In genomic region chr2:174339571-174339966, GRCh38 we compare ENCODE assay signal across 2 cellular contexts.
TF ChIP-seq lines count a peak whose summit lies in the region.

No MANE protein-coding gene starts in this region.

TF ChIP-seq in HEK293, 187 proteins besides CTCF, POLR2A, EP300 and RAD21:
- TF ChIP-seq ZNF146 (tag by site-specific recombination; IDR thresholded peaks at IDR 0.05) (no peak), ZNF785 (tag by site-specific recombination; IDR thresholded peaks at IDR 0.05) (no peak), TSHZ1 (tag by site-specific recombination; IDR thresholded peaks at IDR 0.05; ENCODE audit: borderline replicate concordance) (no peak), PRDM1 (tag by site-specific recombination; IDR thresholded peaks at IDR 0.05) (no peak), ZNF677 (tag by site-specific recombination; IDR thresholded peaks at IDR 0.05) (no peak), YY2 (tag by site-specific recombination; IDR thresholded peaks at IDR 0.05) (no peak), ZNF791 (tag by site-specific recombination; IDR thresholded peaks at IDR 0.05) (no peak), ZNF843 (tag by site-specific recombination; IDR thresholded peaks at IDR 0.05) (no peak), ZNF600 (tag by site-specific recombination; IDR thresholded peaks at IDR 0.05) (no peak)
TF ChIP-seq in HEK293: peak in this region for 0.

TF ChIP-seq in K562, 482 proteins besides CTCF, POLR2A, EP300 and RAD21:
- no peak for TF ChIP-seq CEBPG (CRISPR knock-in tag; IDR thresholded peaks at IDR 0.05)
- TF ChIP-seq CEBPG (tag; conservative IDR thresholded peaks at IDR 0.05 in 1 of 2, IDR thresholded peaks at IDR 0.05 in 1 of 2) = peak; percentile 14 to 66; a peak in 2 of 4 replicates
- no peak for TF ChIP-seq ZNF445 (CRISPR knock-in tag; IDR thresholded peaks at IDR 0.05; ENCODE audit: low read depth)
- no peak for TF ChIP-seq GMEB1 (CRISPR knock-in tag; IDR thresholded peaks at IDR 0.05)
- TF ChIP-seq CEBPB (tag; IDR thresholded peaks at IDR 0.05) = peak; percentile 45; the same call in 1 of the 2 replicates
- no peak for TF ChIP-seq ZNF316 (IDR thresholded peaks at IDR 0.05)
